ENCODE assay signal across 20 cellular contexts in the genomic region with DNA sequence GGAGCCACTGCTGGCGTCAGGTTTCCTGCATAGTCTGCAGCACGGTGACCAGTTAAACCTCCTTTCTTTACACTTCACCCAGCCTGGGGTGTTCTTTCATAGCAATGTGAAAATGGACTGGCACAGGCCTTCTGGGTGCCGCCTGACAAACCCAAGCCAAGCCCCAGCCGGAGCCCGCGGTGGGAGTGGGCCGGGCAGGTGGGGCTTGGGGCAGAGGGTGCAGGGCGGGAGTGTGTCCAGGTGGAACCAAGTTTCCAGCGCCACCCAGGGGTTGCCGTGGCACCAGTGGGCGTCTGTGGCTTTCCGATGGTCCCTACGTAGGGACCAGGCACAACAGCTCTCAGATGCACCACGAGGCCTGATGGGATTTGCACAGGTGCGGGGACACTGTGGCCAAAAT.
A peak's percentile ranks its signal among the peaks of the same experiment; 100 is the strongest.
DNase-seq lines count a peak whose midpoint lies in the region; ATAC-seq, FAIRE-seq and TF ChIP-seq lines count a peak whose summit lies in the region.
"Had no signal": no experiment of that assay in that cellular context is flagged by ENCODE, and none has a peak within 500 bp of the region (broad histone marks: within the 10 kb centered on the region; RNA-seq: fewer than 3 reads in every experiment).

No MANE protein-coding gene starts in this region.

- TF ChIP-seq POLR2A in Peyer's patch (IDR thresholded peaks at IDR 0.05) = no peak

- no peak for FAIRE-seq in RCC 7860 (lab: Jason Lieb, UNC)
- FAIRE-seq: A204.1, GM12892, GM18507, H54 had no signal

- H3K4me3 Mint-ChIP-seq in stimulated activated naive B cell treated with anti-CD40 and anti-IgM and Interleukin-4, amounts not matched to agents 10 μg/mL and 1 μg/mL and 100 μg/mL, for 72 hours = no peak overlapping the region
- no peak overlapping the region for H3K4me3 Mint-ChIP-seq in activated naive CD4-positive, alpha-beta T cell treated with anti-CD3 and anti-CD28 coated beads, Interleukin-2, amount 10 ng/mL, durations not matched to agents 7 days and 5 days
- H3K4me3 Mint-ChIP-seq: CD4-positive, CD25-positive, alpha-beta regulatory T cell; GM23338 had no signal

- CTCF ChIA-PET in activated naive CD4-positive, alpha-beta T cell treated with anti-CD3 and anti-CD28 coated beads, Interleukin-2, amount 10 ng/mL, durations not matched to agents 7 days and 5 days (lab: Charles Lee) = no interaction called here

- H3K36me3 Mint-ChIP-seq in stimulated activated naive B cell treated with anti-CD40 and anti-IgM and Interleukin-4, amounts not matched to agents 10 μg/mL and 1 μg/mL and 100 μg/mL, for 72 hours = peaks cover 8 to 22% of the 10 kb centered on the region in 2 donors
- H3K36me3 Mint-ChIP-seq in activated naive CD4-positive, alpha-beta T cell treated with anti-CD3 and anti-CD28 coated beads, Interleukin-2, amount 10 ng/mL, durations not matched to agents 7 days and 5 days = no peaks in the 10 kb centered on the region

- no peaks in the 10 kb centered on the region for H3K9me3 ChIP-seq in Peyer's patch
- H3K9me3 ChIP-seq in osteoblast (ENCODE audit: low read depth, low read length) = no peaks in the 10 kb centered on the region
- H3K9me3 ChIP-seq in colonic mucosa = no peaks in the 10 kb centered on the region
- H3K9me3 ChIP-seq: Caco-2 had no signal

- intact Hi-C loops in colonic mucosa (cut with DNase I) = no loop called here

- peak; percentile 10 for DNase-seq in D341Med (ENCODE audit: low spot score)
- DNase-seq in Peyer's patch = peak in 2 of 3 donors; percentile 11 to 34
- DNase-seq in osteoblast (ENCODE audit: insufficient read length, low spot score, missing footprints) = peak; percentile 22
- DNase-seq in stimulated activated naive B cell treated with anti-CD40 and anti-IgM and Interleukin-4, amounts not matched to agents 10 μg/mL and 1 μg/mL and 100 μg/mL, for 72 hours = no peak
- no peak for DNase-seq in colonic mucosa
- no peak for DNase-seq in RCC 7860 (ENCODE audit: low spot score)
- DNase-seq in activated naive CD4-positive, alpha-beta T cell treated with anti-CD3 and anti-CD28 coated beads, Interleukin-2, amount 10 ng/mL, durations not matched to agents 7 days and 5 days = no peak
- DNase-seq: ACHN; BE2C; Caco-2; CD4-positive, CD25-positive, alpha-beta regulatory T cell; DMS153; DMS79; GDM1; HCEC 1CT had no signal

- H3K9me3 Mint-ChIP-seq in stimulated activated naive B cell treated with anti-CD40 and anti-IgM and Interleukin-4, amounts not matched to agents 10 μg/mL and 1 μg/mL and 100 μg/mL, for 72 hours = peaks cover 2% of the 10 kb centered on the region in 2 donors
- H3K9me3 Mint-ChIP-seq in activated naive CD4-positive, alpha-beta T cell treated with anti-CD3 and anti-CD28 coated beads, Interleukin-2, amount 10 ng/mL, durations not matched to agents 7 days and 5 days = peaks cover 8% of the 10 kb centered on the region

- no peak overlapping the region for H3K9ac ChIP-seq in colonic mucosa (ENCODE audit: low read depth in 2 of 2, low read length in 2 of 2)

- H3K36me3 ChIP-seq in Peyer's patch (no peaks in the 10 kb centered on the region), osteoblast (ENCODE audit: insufficient read depth, low read length) (no peaks in the 10 kb centered on the region), colonic mucosa (no peaks in the 10 kb centered on the region)
- H3K36me3 ChIP-seq: BE2C had no signal

- no peak overlapping the region for H3K4me3 ChIP-seq in Peyer's patch
- H3K4me3 ChIP-seq in osteoblast (ENCODE audit: insufficient read depth, low read length) = no peak overlapping the region
- no peak overlapping the region for H3K4me3 ChIP-seq in colonic mucosa
- H3K4me3 ChIP-seq: GM23338 had no signal

- no peaks in the 10 kb centered on the region for H3K27me3 Mint-ChIP-seq in stimulated activated naive B cell treated with anti-CD40 and anti-IgM and Interleukin-4, amounts not matched to agents 10 μg/mL and 1 μg/mL and 100 μg/mL, for 72 hours
- no peaks in the 10 kb centered on the region for H3K27me3 Mint-ChIP-seq in activated naive CD4-positive, alpha-beta T cell treated with anti-CD3 and anti-CD28 coated beads, Interleukin-2, amount 10 ng/mL, durations not matched to agents 7 days and 5 days
- H3K27me3 Mint-ChIP-seq: CD4-positive, CD25-positive, alpha-beta regulatory T cell had no signal

- H3K27ac Mint-ChIP-seq in stimulated activated naive B cell treated with anti-CD40 and anti-IgM and Interleukin-4, amounts not matched to agents 10 μg/mL and 1 μg/mL and 100 μg/mL, for 72 hours = peak overlapping the region; percentile 42
- no peak overlapping the region for H3K27ac Mint-ChIP-seq in activated naive CD4-positive, alpha-beta T cell treated with anti-CD3 and anti-CD28 coated beads, Interleukin-2, amount 10 ng/mL, durations not matched to agents 7 days and 5 days
- H3K27ac Mint-ChIP-seq: CD4-positive, CD25-positive, alpha-beta regulatory T cell; GM23338 had no signal

- H3K27ac ChIP-seq in Peyer's patch (no peak overlapping the region), osteoblast (ENCODE audit: low read depth, low read length) (no peak overlapping the region), colonic mucosa (no peak overlapping the region)

- ATAC-seq in stimulated activated naive B cell treated with anti-CD40 and anti-IgM and Interleukin-4, amounts not matched to agents 10 μg/mL and 1 μg/mL and 100 μg/mL, for 72 hours (replicated peaks) = no peak

- H3K79me2 ChIP-seq in osteoblast (ENCODE audit: insufficient read depth, low read length) = no peaks in the 10 kb centered on the region

- no peaks in the 10 kb centered on the region for H3K27me3 ChIP-seq in Peyer's patch
- H3K27me3 ChIP-seq in osteoblast (ENCODE audit: insufficient read depth, low read length) = peaks cover 6% of the 10 kb centered on the region
- no peaks in the 10 kb centered on the region for H3K27me3 ChIP-seq in colonic mucosa
- H3K27me3 ChIP-seq: BE2C had no signal

- no peak overlapping the region for H2AFZ ChIP-seq in osteoblast (ENCODE audit: low read length)
- H2AFZ ChIP-seq: GM23338 had no signal

- H3K4me1 ChIP-seq in Peyer's patch (no peaks in the 10 kb centered on the region), osteoblast (ENCODE audit: insufficient read depth, low read length) (no peaks in the 10 kb centered on the region), colonic mucosa (no peaks in the 10 kb centered on the region)
- H3K4me1 ChIP-seq: BE2C had no signal

- peaks cover 2% of the 10 kb centered on the region for H4K20me1 ChIP-seq in osteoblast (ENCODE audit: insufficient read depth, low read length)

- TF ChIP-seq CTCF in Peyer's patch (IDR thresholded peaks at IDR 0.05) (no peak), osteoblast (IDR thresholded peaks at IDR 0.05; ENCODE audit: extremely low read depth, low read depth, low read length) (no peak), colonic mucosa (IDR thresholded peaks at IDR 0.05) (no peak)

- H3K4me2 ChIP-seq in osteoblast (ENCODE audit: insufficient read depth, low read length) = no peak overlapping the region
- H3K4me2 ChIP-seq: GM23338 had no signal

- peaks cover 12 to 26% of the 10 kb centered on the region in 2 donors for H3K4me1 Mint-ChIP-seq in stimulated activated naive B cell treated with anti-CD40 and anti-IgM and Interleukin-4, amounts not matched to agents 10 μg/mL and 1 μg/mL and 100 μg/mL, for 72 hours
- H3K4me1 Mint-ChIP-seq in activated naive CD4-positive, alpha-beta T cell treated with anti-CD3 and anti-CD28 coated beads, Interleukin-2, amount 10 ng/mL, durations not matched to agents 7 days and 5 days = no peaks in the 10 kb centered on the region

Comparison
In these comparisons a context has a peak if more than half of its experiments do, and no peak if none do; other contexts are left out.
1. DNase-seq: peak in D341Med (single experiment), Peyer's patch (2 of 3) and osteoblast (single experiment); none in stimulated activated naive B cell treated with anti-CD40 and anti-IgM and Interleukin-4, amounts not matched to agents 10 μg/mL and 1 μg/mL and 100 μg/mL, for 72 hours (single experiment), colonic mucosa (single experiment), RCC 7860 (single experiment) and activated naive CD4-positive, alpha-beta T cell treated with anti-CD3 and anti-CD28 coated beads, Interleukin-2, amount 10 ng/mL, durations not matched to agents 7 days and 5 days (single experiment).